Comparison of ENCODE assay signal across 1 cellular context in the genomic region with DNA sequence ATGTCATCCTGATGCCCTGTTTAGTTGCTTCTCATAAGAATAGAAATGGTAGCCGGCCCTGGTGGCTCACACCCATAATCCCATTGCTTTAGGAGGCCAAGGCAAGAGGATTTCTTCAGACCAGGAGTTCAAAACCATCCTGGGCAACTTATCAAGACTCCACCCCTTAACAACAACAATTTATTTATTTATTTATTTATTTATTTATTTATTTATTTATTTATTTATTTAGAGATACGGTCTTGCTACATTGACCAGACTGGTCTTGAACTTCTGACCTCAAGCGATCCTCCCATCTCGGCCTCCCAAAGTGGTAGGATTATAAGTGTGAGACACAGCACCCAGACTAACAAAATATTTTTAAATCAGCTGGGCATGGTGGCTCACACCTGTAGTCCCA.
TF ChIP-seq lines count a peak whose summit lies in the region.

No MANE protein-coding gene starts in this region.

TF ChIP-seq in HEK293, 187 proteins besides CTCF, POLR2A, EP300 and RAD21 (continued from another document and continues in another):
- TF ChIP-seq, protein P1, sequence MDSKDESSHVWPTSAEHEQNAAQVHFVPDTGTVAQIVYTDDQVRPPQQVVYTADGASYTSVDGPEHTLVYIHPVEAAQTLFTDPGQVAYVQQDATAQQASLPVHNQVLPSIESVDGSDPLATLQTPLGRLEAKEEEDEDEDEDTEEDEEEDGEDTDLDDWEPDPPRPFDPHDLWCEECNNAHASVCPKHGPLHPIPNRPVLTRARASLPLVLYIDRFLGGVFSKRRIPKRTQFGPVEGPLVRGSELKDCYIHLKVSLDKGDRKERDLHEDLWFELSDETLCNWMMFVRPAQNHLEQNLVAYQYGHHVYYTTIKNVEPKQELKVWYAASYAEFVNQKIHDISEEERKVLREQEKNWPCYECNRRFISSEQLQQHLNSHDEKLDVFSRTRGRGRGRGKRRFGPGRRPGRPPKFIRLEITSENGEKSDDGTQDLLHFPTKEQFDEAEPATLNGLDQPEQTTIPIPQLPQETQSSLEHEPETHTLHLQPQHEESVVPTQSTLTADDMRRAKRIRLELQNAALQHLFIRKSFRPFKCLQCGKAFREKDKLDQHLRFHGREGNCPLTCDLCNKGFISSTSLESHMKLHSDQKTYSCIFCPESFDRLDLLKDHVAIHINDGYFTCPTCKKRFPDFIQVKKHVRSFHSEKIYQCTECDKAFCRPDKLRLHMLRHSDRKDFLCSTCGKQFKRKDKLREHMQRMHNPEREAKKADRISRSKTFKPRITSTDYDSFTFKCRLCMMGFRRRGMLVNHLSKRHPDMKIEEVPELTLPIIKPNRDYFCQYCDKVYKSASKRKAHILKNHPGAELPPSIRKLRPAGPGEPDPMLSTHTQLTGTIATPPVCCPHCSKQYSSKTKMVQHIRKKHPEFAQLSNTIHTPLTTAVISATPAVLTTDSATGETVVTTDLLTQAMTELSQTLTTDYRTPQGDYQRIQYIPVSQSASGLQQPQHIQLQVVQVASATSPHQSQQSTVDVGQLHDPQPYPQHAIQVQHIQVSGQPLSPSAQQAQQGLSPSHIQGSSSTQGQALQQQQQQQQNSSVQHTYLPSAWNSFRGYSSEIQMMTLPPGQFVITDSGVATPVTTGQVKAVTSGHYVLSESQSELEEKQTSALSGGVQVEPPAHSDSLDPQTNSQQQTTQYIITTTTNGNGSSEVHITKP (tag by site-specific recombination; IDR thresholded peaks at IDR 0.05): no peak
- peak; percentile 58; the same call in 1 of the 2 replicates for TF ChIP-seq ZFP3 (tag by site-specific recombination; IDR thresholded peaks at IDR 0.05; ENCODE audit: low read depth)
- TF ChIP-seq, protein P2, sequence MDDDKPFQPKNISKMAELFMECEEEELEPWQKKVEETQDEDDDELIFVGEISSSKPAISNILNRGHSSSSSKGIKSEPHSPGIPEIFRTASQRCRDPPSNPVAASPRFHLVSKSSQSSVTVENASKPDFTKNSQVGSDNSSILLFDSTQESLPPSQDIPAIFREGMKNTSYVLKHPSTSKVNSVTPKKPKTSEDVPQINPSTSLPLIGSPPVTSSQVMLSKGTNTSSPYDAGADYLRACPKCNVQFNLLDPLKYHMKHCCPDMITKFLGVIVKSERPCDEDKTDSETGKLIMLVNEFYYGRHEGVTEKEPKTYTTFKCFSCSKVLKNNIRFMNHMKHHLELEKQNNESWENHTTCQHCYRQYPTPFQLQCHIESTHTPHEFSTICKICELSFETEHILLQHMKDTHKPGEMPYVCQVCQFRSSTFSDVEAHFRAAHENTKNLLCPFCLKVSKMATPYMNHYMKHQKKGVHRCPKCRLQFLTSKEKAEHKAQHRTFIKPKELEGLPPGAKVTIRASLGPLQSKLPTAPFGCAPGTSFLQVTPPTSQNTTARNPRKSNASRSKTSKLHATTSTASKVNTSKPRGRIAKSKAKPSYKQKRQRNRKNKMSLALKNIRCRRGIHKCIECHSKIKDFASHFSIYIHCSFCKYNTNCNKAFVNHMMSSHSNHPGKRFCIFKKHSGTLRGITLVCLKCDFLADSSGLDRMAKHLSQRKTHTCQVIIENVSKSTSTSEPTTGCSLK (tag by site-specific recombination; IDR thresholded peaks at IDR 0.05): no peak
- peak; percentile 68; the same call in 1 of the 2 replicates for TF ChIP-seq ZFP37 (tag by site-specific recombination; IDR thresholded peaks at IDR 0.05)
- TF ChIP-seq, protein P3, sequence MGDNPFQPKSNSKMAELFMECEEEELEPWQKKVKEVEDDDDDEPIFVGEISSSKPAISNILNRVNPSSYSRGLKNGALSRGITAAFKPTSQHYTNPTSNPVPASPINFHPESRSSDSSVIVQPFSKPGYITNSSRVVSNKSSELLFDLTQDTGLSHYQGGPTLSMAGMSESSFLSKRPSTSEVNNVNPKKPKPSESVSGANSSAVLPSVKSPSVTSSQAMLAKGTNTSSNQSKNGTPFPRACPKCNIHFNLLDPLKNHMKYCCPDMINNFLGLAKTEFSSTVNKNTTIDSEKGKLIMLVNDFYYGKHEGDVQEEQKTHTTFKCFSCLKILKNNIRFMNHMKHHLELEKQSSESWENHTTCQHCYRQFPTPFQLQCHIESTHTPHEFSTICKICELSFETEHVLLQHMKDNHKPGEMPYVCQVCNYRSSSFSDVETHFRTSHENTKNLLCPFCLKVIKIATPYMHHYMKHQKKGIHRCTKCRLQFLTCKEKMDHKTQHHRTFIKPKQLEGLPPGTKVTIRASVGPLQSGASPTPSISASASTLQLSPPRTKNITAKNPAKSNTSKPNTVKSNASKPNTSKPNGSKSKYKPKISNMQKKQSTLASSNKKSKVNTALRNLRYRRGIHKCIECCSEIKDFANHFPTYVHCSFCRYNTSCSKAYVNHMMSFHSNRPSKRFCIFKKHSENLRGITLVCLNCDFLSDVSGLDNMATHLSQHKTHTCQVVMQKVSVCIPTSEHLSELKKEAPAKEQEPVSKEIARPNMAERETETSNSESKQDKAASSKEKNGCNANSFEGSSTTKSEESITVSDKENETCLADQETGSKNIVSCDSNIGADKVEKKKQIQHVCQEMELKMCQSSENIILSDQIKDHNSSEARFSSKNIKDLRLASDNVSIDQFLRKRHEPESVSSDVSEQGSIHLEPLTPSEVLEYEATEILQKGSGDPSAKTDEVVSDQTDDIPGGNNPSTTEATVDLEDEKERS (tag by site-specific recombination; IDR thresholded peaks at IDR 0.05): no peak
- TF ChIP-seq ZNF792 (tag by site-specific recombination; IDR thresholded peaks at IDR 0.05): no peak
- no peak for TF ChIP-seq ZNF785 (tag by site-specific recombination; IDR thresholded peaks at IDR 0.05)
- TF ChIP-seq, protein P4, sequence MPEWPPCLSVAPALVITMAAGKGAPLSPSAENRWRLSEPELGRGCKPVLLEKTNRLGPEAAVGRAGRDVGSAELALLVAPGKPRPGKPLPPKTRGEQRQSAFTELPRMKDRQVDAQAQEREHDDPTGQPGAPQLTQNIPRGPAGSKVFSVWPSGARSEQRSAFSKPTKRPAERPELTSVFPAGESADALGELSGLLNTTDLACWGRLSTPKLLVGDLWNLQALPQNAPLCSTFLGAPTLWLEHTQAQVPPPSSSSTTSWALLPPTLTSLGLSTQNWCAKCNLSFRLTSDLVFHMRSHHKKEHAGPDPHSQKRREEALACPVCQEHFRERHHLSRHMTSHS (tag by site-specific recombination; IDR thresholded peaks at IDR 0.05): no peak
- no peak for TF ChIP-seq ZNF610 (tag by site-specific recombination; IDR thresholded peaks at IDR 0.05; ENCODE audit: borderline replicate concordance)
- 0 out of 2 replicates have a peak, but pooled peaks have one; percentile 31 for TF ChIP-seq SP3 (tag by site-specific recombination; IDR thresholded peaks at IDR 0.05)
- peak; percentile 74; the same call in 1 of the 2 replicates for TF ChIP-seq OVOL3 (tag by site-specific recombination; IDR thresholded peaks at IDR 0.05)
- TF ChIP-seq, protein P5, sequence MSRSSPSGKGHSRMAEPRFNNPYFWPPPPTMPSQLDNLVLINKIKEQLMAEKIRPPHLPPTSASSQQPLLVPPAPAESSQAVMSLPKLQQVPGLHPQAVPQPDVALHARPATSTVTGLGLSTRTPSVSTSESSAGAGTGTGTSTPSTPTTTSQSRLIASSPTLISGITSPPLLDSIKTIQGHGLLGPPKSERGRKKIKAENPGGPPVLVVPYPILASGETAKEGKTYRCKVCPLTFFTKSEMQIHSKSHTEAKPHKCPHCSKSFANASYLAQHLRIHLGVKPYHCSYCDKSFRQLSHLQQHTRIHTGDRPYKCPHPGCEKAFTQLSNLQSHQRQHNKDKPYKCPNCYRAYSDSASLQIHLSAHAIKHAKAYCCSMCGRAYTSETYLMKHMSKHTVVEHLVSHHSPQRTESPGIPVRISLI (tag by site-specific recombination; IDR thresholded peaks at IDR 0.05): no peak
- TF ChIP-seq ZNF335 (tag by site-specific recombination; conservative IDR thresholded peaks at IDR 0.05): no peak
- TF ChIP-seq HOXD13 (CRISPR knock-in tag; IDR thresholded peaks at IDR 0.05; ENCODE audit: borderline replicate concordance): no peak
- TF ChIP-seq ZNF16 (tag by site-specific recombination; IDR thresholded peaks at IDR 0.05; ENCODE audit: low read depth): peak; percentile 24; the same call in 1 of the 2 replicates
- TF ChIP-seq ZNF658 (tag by site-specific recombination; IDR thresholded peaks at IDR 0.05): no peak
- TF ChIP-seq ZNF426 (tag by site-specific recombination; IDR thresholded peaks at IDR 0.05): peak; percentile 97
- no peak for TF ChIP-seq ZNF132 (tag by site-specific recombination; IDR thresholded peaks at IDR 0.05; ENCODE audit: borderline replicate concordance)
- no peak for TF ChIP-seq ZIC2 (tag by site-specific recombination; IDR thresholded peaks at IDR 0.05)
- TF ChIP-seq ZNF311 (tag by site-specific recombination; IDR thresholded peaks at IDR 0.05; ENCODE audit: borderline replicate concordance): no peak
- TF ChIP-seq GLI2 (tag by site-specific recombination; IDR thresholded peaks at IDR 0.05; ENCODE audit: borderline replicate concordance, low read depth): peak; percentile 52; the same call in 1 of the 2 replicates
- TF ChIP-seq ZNF248 (tag by site-specific recombination; IDR thresholded peaks at IDR 0.05): no peak
- peak; percentile 39; the same call in 1 of the 2 replicates for TF ChIP-seq BCL11B (tag by site-specific recombination; IDR thresholded peaks at IDR 0.05; ENCODE audit: low read depth)
- TF ChIP-seq ZNF664 (tag by site-specific recombination; IDR thresholded peaks at IDR 0.05): peak; percentile 66
- peak; percentile 82 for TF ChIP-seq ZNF530 (tag by site-specific recombination; IDR thresholded peaks at IDR 0.05; ENCODE audit: low read depth)
- TF ChIP-seq, protein P6, sequence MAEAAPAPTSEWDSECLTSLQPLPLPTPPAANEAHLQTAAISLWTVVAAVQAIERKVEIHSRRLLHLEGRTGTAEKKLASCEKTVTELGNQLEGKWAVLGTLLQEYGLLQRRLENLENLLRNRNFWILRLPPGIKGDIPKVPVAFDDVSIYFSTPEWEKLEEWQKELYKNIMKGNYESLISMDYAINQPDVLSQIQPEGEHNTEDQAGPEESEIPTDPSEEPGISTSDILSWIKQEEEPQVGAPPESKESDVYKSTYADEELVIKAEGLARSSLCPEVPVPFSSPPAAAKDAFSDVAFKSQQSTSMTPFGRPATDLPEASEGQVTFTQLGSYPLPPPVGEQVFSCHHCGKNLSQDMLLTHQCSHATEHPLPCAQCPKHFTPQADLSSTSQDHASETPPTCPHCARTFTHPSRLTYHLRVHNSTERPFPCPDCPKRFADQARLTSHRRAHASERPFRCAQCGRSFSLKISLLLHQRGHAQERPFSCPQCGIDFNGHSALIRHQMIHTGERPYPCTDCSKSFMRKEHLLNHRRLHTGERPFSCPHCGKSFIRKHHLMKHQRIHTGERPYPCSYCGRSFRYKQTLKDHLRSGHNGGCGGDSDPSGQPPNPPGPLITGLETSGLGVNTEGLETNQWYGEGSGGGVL (tag by site-specific recombination; IDR thresholded peaks at IDR 0.05): no peak
- peak; percentile 53; the same call in 1 of the 2 replicates for TF ChIP-seq ZBTB21 (tag by site-specific recombination; IDR thresholded peaks at IDR 0.05)
- no peak for TF ChIP-seq ZNF596 (tag by site-specific recombination; IDR thresholded peaks at IDR 0.05)
- TF ChIP-seq ZNF391 (tag by site-specific recombination; IDR thresholded peaks at IDR 0.05; ENCODE audit: borderline replicate concordance, low read depth): no peak
- TF ChIP-seq ZNF600 (tag by site-specific recombination; IDR thresholded peaks at IDR 0.05): no peak
- TF ChIP-seq ZNF548 (tag by site-specific recombination; IDR thresholded peaks at IDR 0.05): no peak
- TF ChIP-seq, protein P7, sequence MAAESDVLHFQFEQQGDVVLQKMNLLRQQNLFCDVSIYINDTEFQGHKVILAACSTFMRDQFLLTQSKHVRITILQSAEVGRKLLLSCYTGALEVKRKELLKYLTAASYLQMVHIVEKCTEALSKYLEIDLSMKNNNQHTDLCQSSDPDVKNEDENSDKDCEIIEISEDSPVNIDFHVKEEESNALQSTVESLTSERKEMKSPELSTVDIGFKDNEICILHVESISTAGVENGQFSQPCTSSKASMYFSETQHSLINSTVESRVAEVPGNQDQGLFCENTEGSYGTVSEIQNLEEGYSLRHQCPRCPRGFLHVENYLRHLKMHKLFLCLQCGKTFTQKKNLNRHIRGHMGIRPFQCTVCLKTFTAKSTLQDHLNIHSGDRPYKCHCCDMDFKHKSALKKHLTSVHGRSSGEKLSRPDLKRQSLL (tag by site-specific recombination; IDR thresholded peaks at IDR 0.05): no peak
- TF ChIP-seq ZBTB20 (tag by site-specific recombination; IDR thresholded peaks at IDR 0.05): no peak
- TF ChIP-seq ZNF138 (tag by site-specific recombination; IDR thresholded peaks at IDR 0.05; ENCODE audit: borderline replicate concordance): peak; percentile 65; the same call in 1 of the 2 replicates
- TF ChIP-seq, protein P8, sequence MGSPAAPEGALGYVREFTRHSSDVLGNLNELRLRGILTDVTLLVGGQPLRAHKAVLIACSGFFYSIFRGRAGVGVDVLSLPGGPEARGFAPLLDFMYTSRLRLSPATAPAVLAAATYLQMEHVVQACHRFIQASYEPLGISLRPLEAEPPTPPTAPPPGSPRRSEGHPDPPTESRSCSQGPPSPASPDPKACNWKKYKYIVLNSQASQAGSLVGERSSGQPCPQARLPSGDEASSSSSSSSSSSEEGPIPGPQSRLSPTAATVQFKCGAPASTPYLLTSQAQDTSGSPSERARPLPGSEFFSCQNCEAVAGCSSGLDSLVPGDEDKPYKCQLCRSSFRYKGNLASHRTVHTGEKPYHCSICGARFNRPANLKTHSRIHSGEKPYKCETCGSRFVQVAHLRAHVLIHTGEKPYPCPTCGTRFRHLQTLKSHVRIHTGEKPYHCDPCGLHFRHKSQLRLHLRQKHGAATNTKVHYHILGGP (tag by site-specific recombination; IDR thresholded peaks at IDR 0.05): no peak
- TF ChIP-seq BCL11A (tag by site-specific recombination; IDR thresholded peaks at IDR 0.05; ENCODE audit: low read depth): no peak
- TF ChIP-seq, protein P9, sequence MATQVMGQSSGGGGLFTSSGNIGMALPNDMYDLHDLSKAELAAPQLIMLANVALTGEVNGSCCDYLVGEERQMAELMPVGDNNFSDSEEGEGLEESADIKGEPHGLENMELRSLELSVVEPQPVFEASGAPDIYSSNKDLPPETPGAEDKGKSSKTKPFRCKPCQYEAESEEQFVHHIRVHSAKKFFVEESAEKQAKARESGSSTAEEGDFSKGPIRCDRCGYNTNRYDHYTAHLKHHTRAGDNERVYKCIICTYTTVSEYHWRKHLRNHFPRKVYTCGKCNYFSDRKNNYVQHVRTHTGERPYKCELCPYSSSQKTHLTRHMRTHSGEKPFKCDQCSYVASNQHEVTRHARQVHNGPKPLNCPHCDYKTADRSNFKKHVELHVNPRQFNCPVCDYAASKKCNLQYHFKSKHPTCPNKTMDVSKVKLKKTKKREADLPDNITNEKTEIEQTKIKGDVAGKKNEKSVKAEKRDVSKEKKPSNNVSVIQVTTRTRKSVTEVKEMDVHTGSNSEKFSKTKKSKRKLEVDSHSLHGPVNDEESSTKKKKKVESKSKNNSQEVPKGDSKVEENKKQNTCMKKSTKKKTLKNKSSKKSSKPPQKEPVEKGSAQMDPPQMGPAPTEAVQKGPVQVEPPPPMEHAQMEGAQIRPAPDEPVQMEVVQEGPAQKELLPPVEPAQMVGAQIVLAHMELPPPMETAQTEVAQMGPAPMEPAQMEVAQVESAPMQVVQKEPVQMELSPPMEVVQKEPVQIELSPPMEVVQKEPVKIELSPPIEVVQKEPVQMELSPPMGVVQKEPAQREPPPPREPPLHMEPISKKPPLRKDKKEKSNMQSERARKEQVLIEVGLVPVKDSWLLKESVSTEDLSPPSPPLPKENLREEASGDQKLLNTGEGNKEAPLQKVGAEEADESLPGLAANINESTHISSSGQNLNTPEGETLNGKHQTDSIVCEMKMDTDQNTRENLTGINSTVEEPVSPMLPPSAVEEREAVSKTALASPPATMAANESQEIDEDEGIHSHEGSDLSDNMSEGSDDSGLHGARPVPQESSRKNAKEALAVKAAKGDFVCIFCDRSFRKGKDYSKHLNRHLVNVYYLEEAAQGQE (tag by site-specific recombination; IDR thresholded peaks at IDR 0.05): peak; percentile 86
